ENCODE assay signal across 8 cellular contexts in the genomic region with DNA sequence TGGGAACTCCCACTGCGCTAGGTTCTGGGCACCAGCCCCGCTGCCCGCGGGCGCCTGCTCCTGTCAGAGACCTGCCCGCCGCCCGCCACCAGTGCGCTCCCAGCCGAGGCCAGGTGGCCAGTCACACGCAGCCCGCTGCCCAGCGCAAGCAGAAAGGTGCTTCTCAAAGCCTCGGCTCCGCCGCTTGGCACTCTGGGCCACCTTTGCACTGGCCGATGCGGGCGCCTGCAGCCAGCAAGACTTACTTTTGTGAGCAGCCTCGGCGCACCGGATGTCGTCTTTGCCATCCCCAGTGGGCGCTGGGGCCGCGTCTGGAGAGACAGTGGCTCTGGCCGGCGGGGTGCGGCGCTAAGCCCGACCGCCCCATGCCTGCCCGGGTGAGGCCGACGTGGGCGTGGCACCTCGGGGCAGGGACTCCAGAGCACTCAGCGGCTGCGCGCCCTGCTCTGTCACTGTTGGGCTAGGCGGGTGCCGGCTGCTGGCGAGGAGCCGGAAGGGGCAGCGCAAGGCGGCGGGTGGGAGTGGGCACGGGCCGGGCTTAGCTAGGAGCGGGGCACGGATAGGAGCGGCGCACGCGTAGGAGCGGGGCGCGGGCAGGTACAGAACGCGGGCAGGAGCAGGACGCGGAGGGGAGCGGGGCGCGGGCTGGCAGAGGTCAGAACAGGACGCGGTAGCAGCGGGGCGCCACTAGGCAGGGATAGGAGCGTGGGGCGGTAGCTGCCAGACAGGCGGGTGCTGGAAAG. TPM values are rescaled to one million over a fixed set of nuclear protein-coding genes. Genes with fewer than 3 reads are reported as not detected.
DNase-seq lines count a peak whose midpoint lies in the region; ATAC-seq, FAIRE-seq and TF ChIP-seq lines count a peak whose summit lies in the region.
"Not testable (repeated sequence)": the region's sequence is repeated elsewhere in the genome, so short reads cannot be mapped to it uniquely, and the experiment has no call there.

No MANE protein-coding gene starts in this region.

- DNase-seq in NCI-H2171 treated with DMSO at 0.1 percent for 48 hours (lab: John Stamatoyannopoulos, UW): peak; percentile 5
- peak; percentile 21 for DNase-seq in activated B cell treated with CpG ODN at 0.5 μM for 24 hours
- DNase-seq in activated naive CD8-positive, alpha-beta T cell treated with anti-CD3 and anti-CD28 coated beads, Interleukin-2, amount 50 U/mL, for 24 hours; left lung; progenitor cell of endocrine pancreas (ENCODE audit: low spot score, unreplicated experiment); urothelium cell line (ENCODE audit: low spot score): not testable (repeated sequence)
- DNase-seq in esophagus muscularis mucosa (ENCODE audit: extremely low spot score): peak; percentile 42

- H3K4me3 Mint-ChIP-seq in activated B cell treated with CpG ODN at 0.5 μM for 24 hours: not testable (repeated sequence)
- peak overlapping the region; percentile 65 for H3K4me3 Mint-ChIP-seq in activated naive CD8-positive, alpha-beta T cell treated with anti-CD3 and anti-CD28 coated beads, Interleukin-2, amount 50 U/mL, for 24 hours
- peak overlapping the region; percentile 68 for H3K4me3 Mint-ChIP-seq in progenitor cell of endocrine pancreas (ENCODE audit: low read depth)

- H3K27ac Mint-ChIP-seq in activated B cell treated with CpG ODN at 0.5 μM for 24 hours; activated naive CD8-positive, alpha-beta T cell treated with anti-CD3 and anti-CD28 coated beads, Interleukin-2, amount 50 U/mL, for 24 hours; progenitor cell of endocrine pancreas: not testable (repeated sequence)

- peak; percentile 35 for FAIRE-seq in urothelium cell line (lab: Jason Lieb, UNC)

- H3K4me3 ChIP-seq in esophagus muscularis mucosa: peak overlapping the region; percentile 27 to 32 (median 28)
- peak overlapping the region in 1 of 2 donors; percentile 30 for H3K4me3 ChIP-seq in left lung

- not testable (repeated sequence) for H3K36me3 Mint-ChIP-seq in activated B cell treated with CpG ODN at 0.5 μM for 24 hours (ENCODE audit: low read depth); activated naive CD8-positive, alpha-beta T cell treated with anti-CD3 and anti-CD28 coated beads, Interleukin-2, amount 50 U/mL, for 24 hours (ENCODE audit: low read depth); progenitor cell of endocrine pancreas (ENCODE audit: insufficient read depth)

- peak; percentile 49 for ATAC-seq in activated B cell treated with CpG ODN at 0.5 μM for 24 hours (ENCODE audit: low read depth)
- peak; percentile 42 for ATAC-seq in activated naive CD8-positive, alpha-beta T cell treated with anti-CD3 and anti-CD28 coated beads, Interleukin-2, amount 50 U/mL, for 24 hours
- ATAC-seq in left lung: peak; percentile 96

- intact Hi-C loops in activated B cell treated with CpG ODN at 0.5 μM for 24 hours (cut with micrococcal nuclease); esophagus muscularis mucosa (cut with DNase I); left lung (cut with DNase I): not testable (repeated sequence)

- not testable (repeated sequence) for H3K36me3 ChIP-seq in ES-I3 (ENCODE audit: insufficient read depth, low read length); esophagus muscularis mucosa; left lung

- H3K4me1 Mint-ChIP-seq in activated B cell treated with CpG ODN at 0.5 μM for 24 hours; activated naive CD8-positive, alpha-beta T cell treated with anti-CD3 and anti-CD28 coated beads, Interleukin-2, amount 50 U/mL, for 24 hours; progenitor cell of endocrine pancreas (ENCODE audit: low read depth): not testable (repeated sequence)

- H3K9ac ChIP-seq in ES-I3 (ENCODE audit: low read depth, low read length): peak overlapping the region; percentile 42; the same call in 1 of the 2 replicates

- CTCF ChIA-PET in activated B cell treated with CpG ODN at 0.5 μM for 24 hours (lab: Charles Lee): not testable (repeated sequence)

- not testable (repeated sequence) for H3K27ac ChIP-seq in esophagus muscularis mucosa (replicated peaks in 1 of 4); left lung

- TF ChIP-seq EP300 in esophagus muscularis mucosa (IDR thresholded peaks at IDR 0.05): not testable (repeated sequence)

- peaks cover 0 to 50% (median 2%) of the 10 kb centered on the region in 4 donors for H3K27me3 ChIP-seq in esophagus muscularis mucosa
- H3K27me3 ChIP-seq in left lung: peaks cover 7 to 52% of the 10 kb centered on the region in 2 donors

- POLR2A ChIA-PET in activated B cell treated with CpG ODN at 0.5 μM for 24 hours (lab: Charles Lee): not testable (repeated sequence)

- not testable (repeated sequence) for H3K9me3 Mint-ChIP-seq in activated B cell treated with CpG ODN at 0.5 μM for 24 hours; activated naive CD8-positive, alpha-beta T cell treated with anti-CD3 and anti-CD28 coated beads, Interleukin-2, amount 50 U/mL, for 24 hours; progenitor cell of endocrine pancreas (ENCODE audit: low read depth)

- peaks cover 19% of the 10 kb centered on the region for H3K27me3 Mint-ChIP-seq in activated B cell treated with CpG ODN at 0.5 μM for 24 hours
- peaks cover 24% of the 10 kb centered on the region for H3K27me3 Mint-ChIP-seq in activated naive CD8-positive, alpha-beta T cell treated with anti-CD3 and anti-CD28 coated beads, Interleukin-2, amount 50 U/mL, for 24 hours
- peaks cover 29% of the 10 kb centered on the region for H3K27me3 Mint-ChIP-seq in progenitor cell of endocrine pancreas

- not testable (repeated sequence) for TF ChIP-seq CTCF in activated B cell treated with CpG ODN at 0.5 μM for 24 hours (IDR thresholded peaks at IDR 0.05); esophagus muscularis mucosa (IDR thresholded peaks at IDR 0.05); left lung (IDR thresholded peaks at IDR 0.05); progenitor cell of endocrine pancreas (IDR thresholded peaks at IDR 0.05; ENCODE audit: unreplicated experiment)

- under 1% methylated on average over 32 of the region's 72 CpGs for WGBS in esophagus muscularis mucosa

- H3K9me3 ChIP-seq in ES-I3 (ENCODE audit: control insufficient read depth, insufficient read depth, low read length); esophagus muscularis mucosa; left lung: not testable (repeated sequence)

- H3K4me1 ChIP-seq in ES-I3 (ENCODE audit: insufficient read depth, low read length); left lung: not testable (repeated sequence)
- H3K4me1 ChIP-seq in esophagus muscularis mucosa: peaks cover 0 to 13% (median 11%) of the 10 kb centered on the region in 4 donors

- TF ChIP-seq POLR2A in esophagus muscularis mucosa (IDR thresholded peaks at IDR 0.05; ENCODE audit: low read depth): not testable (repeated sequence)

RNA-seq across cellular contexts. Expression of a gene that starts 39.1 kb away (rescaled TPM):
- total RNA-seq in activated B cell treated with CpG ODN at 0.5 μM for 24 hours: 32.1 and 35.3 TPM in 2 replicates
- total RNA-seq in esophagus muscularis mucosa: 10 to 100 TPM; 17.8 to 28.3 (median 22.0) TPM
- 10 to 100 TPM; 13.4 to 14.7 TPM for total RNA-seq in left lung
- 33.0 and 35.7 TPM in 2 replicates for total RNA-seq in progenitor cell of endocrine pancreas

Comparison
In these comparisons a context has a peak if more than half of its experiments do, and no peak if none do; other contexts are left out.
1. ATAC-seq: peak in every context shown above with its lines; median percentile 96 in left lung; 49 in activated B cell treated with CpG ODN at 0.5 μM for 24 hours; 42 in activated naive CD8-positive, alpha-beta T cell treated with anti-CD3 and anti-CD28 coated beads, Interleukin-2, amount 50 U/mL, for 24 hours.